ENCODE assay signal across 21 cellular contexts in genomic region chr7:82633592-82633991, GRCh38.
"Had no signal": no experiment of that assay in that cellular context is flagged by ENCODE, and none has a peak within 500 bp of the region (broad histone marks: within the 10 kb centered on the region; RNA-seq: fewer than 3 reads in every experiment).

No MANE protein-coding gene starts in this region.

- H3K36me3 ChIP-seq: colonic mucosa, esophagus squamous epithelium, gastrocnemius medialis, neutrophil, ovary, prostate gland, upper lobe of left lung, WERI-Rb-1 had no signal

- H3K4me3 ChIP-seq: colonic mucosa, esophagus squamous epithelium, gastrocnemius medialis, ovary, prostate gland, upper lobe of left lung had no signal

- H3K9me3 Mint-ChIP-seq: activated CD4-positive, alpha-beta T cell treated with anti-CD3 and anti-CD28 coated beads, Interleukin-2, amount 10 ng/mL, durations not matched to agents 7 days and 5 days; activated CD8-positive, alpha-beta T cell treated with anti-CD3 and anti-CD28 coated beads for 36 hours; activated naive CD4-positive, alpha-beta T cell treated with anti-CD3 and anti-CD28 coated beads, Interleukin-2, amount 10 ng/mL, durations not matched to agents 7 days and 5 days had no signal

- H3K4me1 Mint-ChIP-seq: activated CD4-positive, alpha-beta T cell treated with anti-CD3 and anti-CD28 coated beads, Interleukin-2, amount 10 ng/mL, durations not matched to agents 7 days and 5 days; activated CD8-positive, alpha-beta memory T cell treated with anti-CD3 and anti-CD28 coated beads, Interleukin-2, amount 10 ng/mL, durations not matched to agents 7 days and 5 days; activated naive CD4-positive, alpha-beta T cell treated with anti-CD3 and anti-CD28 coated beads, Interleukin-2, amount 10 ng/mL, durations not matched to agents 7 days and 5 days; memory B cell had no signal

- ATAC-seq: activated CD8-positive, alpha-beta memory T cell treated with anti-CD3 and anti-CD28 coated beads, Interleukin-2, amount 10 ng/mL, durations not matched to agents 7 days and 5 days; activated CD8-positive, alpha-beta T cell treated with anti-CD3 and anti-CD28 coated beads for 36 hours; gastrocnemius medialis; left colon; natural killer cell treated with Interleukin-12 subunit alpha and Interleukin-12 subunit beta and Interleukin-15 and Interleukin-18, amount 100 ng/mL, for 72 hours; stimulated activated naive CD8-positive, alpha-beta T cell treated with anti-CD3 and anti-CD28 coated beads, Interleukin-15, Interleukin-2, amounts not matched to agents 100 U/mL and 50 U/mL, for 24 hours had no signal

- H3K27me3 Mint-ChIP-seq: activated CD4-positive, alpha-beta T cell treated with anti-CD3 and anti-CD28 coated beads, Interleukin-2, amount 10 ng/mL, durations not matched to agents 7 days and 5 days; activated CD8-positive, alpha-beta memory T cell treated with anti-CD3 and anti-CD28 coated beads, Interleukin-2, amount 10 ng/mL, durations not matched to agents 7 days and 5 days; activated CD8-positive, alpha-beta T cell treated with anti-CD3 and anti-CD28 coated beads for 36 hours; activated naive CD4-positive, alpha-beta T cell treated with anti-CD3 and anti-CD28 coated beads, Interleukin-2, amount 10 ng/mL, durations not matched to agents 7 days and 5 days; memory B cell had no signal

- H3K4me3 Mint-ChIP-seq: activated CD4-positive, alpha-beta T cell treated with anti-CD3 and anti-CD28 coated beads, Interleukin-2, amount 10 ng/mL, durations not matched to agents 7 days and 5 days; activated CD8-positive, alpha-beta memory T cell treated with anti-CD3 and anti-CD28 coated beads, Interleukin-2, amount 10 ng/mL, durations not matched to agents 7 days and 5 days; activated CD8-positive, alpha-beta T cell treated with anti-CD3 and anti-CD28 coated beads for 36 hours; activated naive CD4-positive, alpha-beta T cell treated with anti-CD3 and anti-CD28 coated beads, Interleukin-2, amount 10 ng/mL, durations not matched to agents 7 days and 5 days; memory B cell; natural killer cell treated with Interleukin-12 subunit alpha and Interleukin-12 subunit beta and Interleukin-15 and Interleukin-18, amount 100 ng/mL, for 72 hours had no signal

- H3K27me3 ChIP-seq: colonic mucosa, esophagus squamous epithelium, gastrocnemius medialis, neutrophil, ovary, upper lobe of left lung had no signal

- H3K4me1 ChIP-seq: colonic mucosa, esophagus squamous epithelium, gastrocnemius medialis, prostate gland, upper lobe of left lung had no signal

- H3K27ac ChIP-seq: colonic mucosa, esophagus squamous epithelium, gastrocnemius medialis, neutrophil, ovary, prostate gland, upper lobe of left lung, WERI-Rb-1 had no signal

- DNase-seq: activated CD4-positive, alpha-beta T cell treated with anti-CD3 and anti-CD28 coated beads, Interleukin-2, amount 10 ng/mL, durations not matched to agents 7 days and 5 days; activated CD4-positive, CD25-positive, alpha-beta regulatory T cell treated with anti-CD3 and anti-CD28 coated beads, Interleukin-2, amount 50 U/mL, for 72 hours; activated CD8-positive, alpha-beta memory T cell treated with anti-CD3 and anti-CD28 coated beads, Interleukin-2, amount 10 ng/mL, durations not matched to agents 7 days and 5 days; activated CD8-positive, alpha-beta T cell treated with anti-CD3 and anti-CD28 coated beads for 36 hours; activated effector memory CD4-positive, alpha-beta T cell treated with anti-CD3 and anti-CD28 coated beads, Interleukin-2, amount 50 U/mL, for 16 hours; activated naive CD4-positive, alpha-beta T cell treated with anti-CD3 and anti-CD28 coated beads, Interleukin-2, amount 10 ng/mL, durations not matched to agents 7 days and 5 days; activated T-cell treated with anti-CD3 and anti-CD28 coated beads for 4 hours; amygdala; colonic mucosa; esophagus squamous epithelium; gastrocnemius medialis; left colon; ovary; stimulated activated CD4-positive, alpha-beta T cell treated with anti-CD3 and anti-CD28 coated beads, Interleukin-4, amount 100 ng/mL, for 4 hours; stimulated activated naive CD8-positive, alpha-beta T cell treated with anti-CD3 and anti-CD28 coated beads, Interleukin-15, Interleukin-2, amounts not matched to agents 100 U/mL and 50 U/mL, for 24 hours; upper lobe of left lung; WERI-Rb-1 had no signal

- H3K36me3 Mint-ChIP-seq: activated CD8-positive, alpha-beta memory T cell treated with anti-CD3 and anti-CD28 coated beads, Interleukin-2, amount 10 ng/mL, durations not matched to agents 7 days and 5 days; activated naive CD4-positive, alpha-beta T cell treated with anti-CD3 and anti-CD28 coated beads, Interleukin-2, amount 10 ng/mL, durations not matched to agents 7 days and 5 days; memory B cell; natural killer cell treated with Interleukin-12 subunit alpha and Interleukin-12 subunit beta and Interleukin-15 and Interleukin-18, amount 100 ng/mL, for 72 hours had no signal

- H3K27ac Mint-ChIP-seq: activated CD4-positive, alpha-beta T cell treated with anti-CD3 and anti-CD28 coated beads, Interleukin-2, amount 10 ng/mL, durations not matched to agents 7 days and 5 days; activated CD8-positive, alpha-beta memory T cell treated with anti-CD3 and anti-CD28 coated beads, Interleukin-2, amount 10 ng/mL, durations not matched to agents 7 days and 5 days; activated CD8-positive, alpha-beta T cell treated with anti-CD3 and anti-CD28 coated beads for 36 hours; activated naive CD4-positive, alpha-beta T cell treated with anti-CD3 and anti-CD28 coated beads, Interleukin-2, amount 10 ng/mL, durations not matched to agents 7 days and 5 days; memory B cell; natural killer cell treated with Interleukin-12 subunit alpha and Interleukin-12 subunit beta and Interleukin-15 and Interleukin-18, amount 100 ng/mL, for 72 hours had no signal

- H3K9me3 ChIP-seq: colonic mucosa, esophagus squamous epithelium, gastrocnemius medialis, neutrophil, ovary, prostate gland, upper lobe of left lung had no signal
